ENCODE assay signal across 1 cellular context in genomic region chr4:119233750-119234149, GRCh38.
TF ChIP-seq lines count a peak whose summit lies in the region.

No MANE protein-coding gene starts in this region.

TF ChIP-seq in K562, 482 proteins besides CTCF, POLR2A, EP300 and RAD21:
- TF ChIP-seq EGR1 (conservative IDR thresholded peaks at IDR 0.05) (peak; percentile 59), ZBTB7A (IDR thresholded peaks at IDR 0.05; ENCODE audit: borderline replicate concordance, control insufficient read depth, low read depth, low read length) (no peak)
